1 cellular context compared by ENCODE assay signal in the genomic region with DNA sequence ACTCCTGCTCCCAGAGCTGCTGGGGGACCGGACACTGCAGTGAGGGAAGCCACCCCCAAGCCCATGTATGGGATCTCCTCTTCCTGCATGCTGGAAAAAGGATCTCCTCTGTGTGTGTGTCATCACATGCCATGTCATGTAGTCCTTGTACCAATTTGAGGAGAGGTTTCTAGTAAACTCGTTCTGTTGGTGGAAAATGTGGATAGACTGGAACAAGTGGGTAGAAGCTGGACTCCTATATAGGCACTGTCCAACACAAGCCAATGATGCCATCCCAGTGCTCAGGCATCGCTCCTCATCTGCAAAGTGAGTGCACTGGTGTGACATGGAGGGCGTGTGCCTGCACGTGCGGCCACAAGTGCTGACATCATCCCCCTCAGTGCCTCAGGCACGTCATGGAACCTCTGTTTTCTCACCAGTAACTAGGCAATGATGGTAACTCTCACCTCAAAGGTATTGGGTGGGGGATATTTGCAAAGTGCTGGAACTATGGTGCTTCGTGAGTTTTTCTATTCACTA.
TF ChIP-seq lines count a peak whose summit lies in the region.

No MANE protein-coding gene starts in this region.

TF ChIP-seq in WTC11, 78 proteins besides CTCF, POLR2A, EP300 and RAD21 (continued from another document):
- TF ChIP-seq E2F4 (CRISPR knock-in tag; IDR thresholded peaks at IDR 0.05; ENCODE audit: borderline replicate concordance, low read depth) (no peak), PREB (CRISPR knock-in tag; IDR thresholded peaks at IDR 0.05; ENCODE audit: borderline replicate concordance) (no peak), SP1 (CRISPR knock-in tag; conservative IDR thresholded peaks at IDR 0.05) (no peak), PRRX2 (CRISPR knock-in tag; IDR thresholded peaks at IDR 0.05) (no peak), ATF6 (CRISPR knock-in tag; IDR thresholded peaks at IDR 0.05) (no peak)
